14 cellular contexts compared by ENCODE assay signal in genomic region chr1:179166663-179167417, GRCh38.
A peak's percentile ranks its signal among the peaks of the same experiment; 100 is the strongest.
DNase-seq lines count a peak whose midpoint lies in the region; ATAC-seq and TF ChIP-seq lines count a peak whose summit lies in the region.
"Had no signal": no experiment of that assay in that cellular context is flagged by ENCODE, and none has a peak within 500 bp of the region (broad histone marks: within the 10 kb centered on the region; RNA-seq: fewer than 3 reads in every experiment).

No MANE protein-coding gene starts in this region.

- H3K4me3 ChIP-seq in fibroblast of mammary gland (ENCODE audit: control insufficient read depth, low read depth, low read length): no peak overlapping the region
- H3K4me3 ChIP-seq in vagina: no peak overlapping the region
- no peak overlapping the region for H3K4me3 ChIP-seq in HAP-1

- DNase-seq in left ventricle myocardium superior (no peak), left cardiac atrium (no peak), fibroblast of mammary gland (ENCODE audit: low read depth) (peak; percentile 60), vagina (ENCODE audit: extremely low spot score in 2 of 2) (no peak), HAP-1 (ENCODE audit: low spot score in 2 of 2) (no peak), GM13976 (ENCODE audit: low spot score) (no peak), GM03348 (ENCODE audit: low spot score) (no peak)
- DNase-seq: activated CD4-positive, alpha-beta memory T cell treated with anti-CD3 and anti-CD28 coated beads, Interleukin-2, amount 10 ng/mL, durations not matched to agents 7 days and 5 days; DND-41; NCI-H2081 treated with DMSO at 0.1 percent for 48 hours; OCI-M1 had no signal

- TF ChIP-seq CTCF in fibroblast of mammary gland (conservative IDR thresholded peaks at IDR 0.05; ENCODE audit: control insufficient read depth, insufficient read depth, low read depth, low read length) (no peak), vagina (IDR thresholded peaks at IDR 0.05) (no peak), GM13976 (IDR thresholded peaks at IDR 0.05; ENCODE audit: borderline replicate concordance, control extremely low read depth, extremely low read depth, insufficient read depth, missing control alignments) (no peak)

- TF ChIP-seq POLR2A in Raji (IDR thresholded peaks at IDR 0.05; ENCODE audit: insufficient read depth, low read depth, low read length) (0 out of 2 replicates have a peak, but pooled peaks have one; percentile 9), vagina (IDR thresholded peaks at IDR 0.05) (no peak)

- H3K27ac ChIP-seq in vagina: peak overlapping the region; percentile 36
- H3K27ac ChIP-seq: epithelial cell of prostate, HL-60 had no signal

- H3K27me3 ChIP-seq in vagina: no peaks in the 10 kb centered on the region
- no peaks in the 10 kb centered on the region for H3K27me3 ChIP-seq in HAP-1 (ENCODE audit: low read depth)

- ATAC-seq in left ventricle myocardium superior (peak; percentile 48), left cardiac atrium (no peak)

- no peaks in the 10 kb centered on the region for H3K9me3 ChIP-seq in vagina
- H3K9me3 ChIP-seq in HAP-1: no peaks in the 10 kb centered on the region

- in situ Hi-C loops in HAP-1 (cut with MboI; ENCODE audit: low sequenced_read_pairs): no loop called here
- in situ Hi-C loops in GM13976 (cut with MboI; ENCODE audit: low sequenced_read_pairs, unreplicated experiment): no loop called here

- intact Hi-C loops in left ventricle myocardium superior (cut with micrococcal nuclease) (no loop called here), left cardiac atrium (cut with DNase I) (no loop called here), vagina (cut with DNase I) (no loop called here)

- H3K36me3 ChIP-seq in vagina (no peaks in the 10 kb centered on the region), HAP-1 (replicated peaks) (no peaks in the 10 kb centered on the region)

- peaks cover 23% of the 10 kb centered on the region for H3K4me1 ChIP-seq in vagina
- peaks cover 34% of the 10 kb centered on the region for H3K4me1 ChIP-seq in HAP-1
